Comparison of ENCODE assay signal across 1 cellular context in genomic region chr1:226939439-226940028, GRCh38.
TF ChIP-seq lines count a peak whose summit lies in the region.

No MANE protein-coding gene starts in this region.

TF ChIP-seq in K562, 482 proteins besides CTCF, POLR2A, EP300 and RAD21 (continued from another document and continues in another):
- TF ChIP-seq ZBTB34 (CRISPR knock-in tag; IDR thresholded peaks at IDR 0.05): no peak
- TF ChIP-seq, protein P1, sequence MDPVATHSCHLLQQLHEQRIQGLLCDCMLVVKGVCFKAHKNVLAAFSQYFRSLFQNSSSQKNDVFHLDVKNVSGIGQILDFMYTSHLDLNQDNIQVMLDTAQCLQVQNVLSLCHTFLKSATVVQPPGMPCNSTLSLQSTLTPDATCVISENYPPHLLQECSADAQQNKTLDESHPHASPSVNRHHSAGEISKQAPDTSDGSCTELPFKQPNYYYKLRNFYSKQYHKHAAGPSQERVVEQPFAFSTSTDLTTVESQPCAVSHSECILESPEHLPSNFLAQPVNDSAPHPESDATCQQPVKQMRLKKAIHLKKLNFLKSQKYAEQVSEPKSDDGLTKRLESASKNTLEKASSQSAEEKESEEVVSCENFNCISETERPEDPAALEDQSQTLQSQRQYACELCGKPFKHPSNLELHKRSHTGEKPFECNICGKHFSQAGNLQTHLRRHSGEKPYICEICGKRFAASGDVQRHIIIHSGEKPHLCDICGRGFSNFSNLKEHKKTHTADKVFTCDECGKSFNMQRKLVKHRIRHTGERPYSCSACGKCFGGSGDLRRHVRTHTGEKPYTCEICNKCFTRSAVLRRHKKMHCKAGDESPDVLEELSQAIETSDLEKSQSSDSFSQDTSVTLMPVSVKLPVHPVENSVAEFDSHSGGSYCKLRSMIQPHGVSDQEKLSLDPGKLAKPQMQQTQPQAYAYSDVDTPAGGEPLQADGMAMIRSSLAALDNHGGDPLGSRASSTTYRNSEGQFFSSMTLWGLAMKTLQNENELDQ (CRISPR knock-in tag; IDR thresholded peaks at IDR 0.05; ENCODE audit: borderline replicate concordance): peak; percentile 97; the same call in 1 of the 2 replicates
- TF ChIP-seq ETV5 (CRISPR knock-in tag; IDR thresholded peaks at IDR 0.05; ENCODE audit: low read depth): peak; percentile 85
- TF ChIP-seq BMI1 (IDR thresholded peaks at IDR 0.05; ENCODE audit: low read length): no peak
- TF ChIP-seq, protein P2, sequence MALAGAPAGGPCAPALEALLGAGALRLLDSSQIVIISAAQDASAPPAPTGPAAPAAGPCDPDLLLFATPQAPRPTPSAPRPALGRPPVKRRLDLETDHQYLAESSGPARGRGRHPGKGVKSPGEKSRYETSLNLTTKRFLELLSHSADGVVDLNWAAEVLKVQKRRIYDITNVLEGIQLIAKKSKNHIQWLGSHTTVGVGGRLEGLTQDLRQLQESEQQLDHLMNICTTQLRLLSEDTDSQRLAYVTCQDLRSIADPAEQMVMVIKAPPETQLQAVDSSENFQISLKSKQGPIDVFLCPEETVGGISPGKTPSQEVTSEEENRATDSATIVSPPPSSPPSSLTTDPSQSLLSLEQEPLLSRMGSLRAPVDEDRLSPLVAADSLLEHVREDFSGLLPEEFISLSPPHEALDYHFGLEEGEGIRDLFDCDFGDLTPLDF (CRISPR knock-in tag; IDR thresholded peaks at IDR 0.05): peak; percentile 93
- no peak for TF ChIP-seq HES1 (IDR thresholded peaks at IDR 0.05; ENCODE audit: low read depth)
- TF ChIP-seq SMC3 (conservative IDR thresholded peaks at IDR 0.05; ENCODE audit: insufficient read depth, low read depth, low read length): no peak
- no peak for TF ChIP-seq ILK (tag; IDR thresholded peaks at IDR 0.05; ENCODE audit: borderline replicate concordance, low read depth)
- TF ChIP-seq HDGF (IDR thresholded peaks at IDR 0.05): no peak
- no peak for TF ChIP-seq SNIP1 (IDR thresholded peaks at IDR 0.05; ENCODE audit: low read depth)
- no peak for TF ChIP-seq PHTF2 (CRISPR knock-in tag; IDR thresholded peaks at IDR 0.05)
- no peak for TF ChIP-seq ZNF695 (CRISPR knock-in tag; IDR thresholded peaks at IDR 0.05)
- TF ChIP-seq FOXK1 (CRISPR knock-in tag; IDR thresholded peaks at IDR 0.05; ENCODE audit: borderline replicate concordance): peak; percentile 98
- TF ChIP-seq, protein P3, sequence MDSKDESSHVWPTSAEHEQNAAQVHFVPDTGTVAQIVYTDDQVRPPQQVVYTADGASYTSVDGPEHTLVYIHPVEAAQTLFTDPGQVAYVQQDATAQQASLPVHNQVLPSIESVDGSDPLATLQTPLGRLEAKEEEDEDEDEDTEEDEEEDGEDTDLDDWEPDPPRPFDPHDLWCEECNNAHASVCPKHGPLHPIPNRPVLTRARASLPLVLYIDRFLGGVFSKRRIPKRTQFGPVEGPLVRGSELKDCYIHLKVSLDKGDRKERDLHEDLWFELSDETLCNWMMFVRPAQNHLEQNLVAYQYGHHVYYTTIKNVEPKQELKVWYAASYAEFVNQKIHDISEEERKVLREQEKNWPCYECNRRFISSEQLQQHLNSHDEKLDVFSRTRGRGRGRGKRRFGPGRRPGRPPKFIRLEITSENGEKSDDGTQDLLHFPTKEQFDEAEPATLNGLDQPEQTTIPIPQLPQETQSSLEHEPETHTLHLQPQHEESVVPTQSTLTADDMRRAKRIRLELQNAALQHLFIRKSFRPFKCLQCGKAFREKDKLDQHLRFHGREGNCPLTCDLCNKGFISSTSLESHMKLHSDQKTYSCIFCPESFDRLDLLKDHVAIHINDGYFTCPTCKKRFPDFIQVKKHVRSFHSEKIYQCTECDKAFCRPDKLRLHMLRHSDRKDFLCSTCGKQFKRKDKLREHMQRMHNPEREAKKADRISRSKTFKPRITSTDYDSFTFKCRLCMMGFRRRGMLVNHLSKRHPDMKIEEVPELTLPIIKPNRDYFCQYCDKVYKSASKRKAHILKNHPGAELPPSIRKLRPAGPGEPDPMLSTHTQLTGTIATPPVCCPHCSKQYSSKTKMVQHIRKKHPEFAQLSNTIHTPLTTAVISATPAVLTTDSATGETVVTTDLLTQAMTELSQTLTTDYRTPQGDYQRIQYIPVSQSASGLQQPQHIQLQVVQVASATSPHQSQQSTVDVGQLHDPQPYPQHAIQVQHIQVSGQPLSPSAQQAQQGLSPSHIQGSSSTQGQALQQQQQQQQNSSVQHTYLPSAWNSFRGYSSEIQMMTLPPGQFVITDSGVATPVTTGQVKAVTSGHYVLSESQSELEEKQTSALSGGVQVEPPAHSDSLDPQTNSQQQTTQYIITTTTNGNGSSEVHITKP (IDR thresholded peaks at IDR 0.05; ENCODE audit: partially characterized antibody): no peak
- no peak for TF ChIP-seq ZNF146 (CRISPR knock-in tag; IDR thresholded peaks at IDR 0.05; ENCODE audit: unreplicated experiment)
- no peak for TF ChIP-seq SMAD2 (IDR thresholded peaks at IDR 0.05; ENCODE audit: low read depth, low read length)
- TF ChIP-seq ZNF511 (CRISPR knock-in tag; IDR thresholded peaks at IDR 0.05): peak; percentile 96; the same call in 1 of the 2 replicates
- TF ChIP-seq MGA (IDR thresholded peaks at IDR 0.05): peak; percentile 99
- TF ChIP-seq PRPF4 (IDR thresholded peaks at IDR 0.05; ENCODE audit: insufficient read depth, low read depth, low read length, poor library complexity, severe bottlenecking): no peak
- TF ChIP-seq FOXM1 (IDR thresholded peaks at IDR 0.05; ENCODE audit: low read depth): 0 out of 2 replicates have a peak, but pooled peaks have one; percentile 37
- peak; percentile 38; the same call in 1 of the 2 replicates for TF ChIP-seq FOXM1 (CRISPR knock-in tag; IDR thresholded peaks at IDR 0.05; ENCODE audit: low read depth)
